Comparison of ENCODE assay signal across 8 cellular contexts in the genomic region with DNA sequence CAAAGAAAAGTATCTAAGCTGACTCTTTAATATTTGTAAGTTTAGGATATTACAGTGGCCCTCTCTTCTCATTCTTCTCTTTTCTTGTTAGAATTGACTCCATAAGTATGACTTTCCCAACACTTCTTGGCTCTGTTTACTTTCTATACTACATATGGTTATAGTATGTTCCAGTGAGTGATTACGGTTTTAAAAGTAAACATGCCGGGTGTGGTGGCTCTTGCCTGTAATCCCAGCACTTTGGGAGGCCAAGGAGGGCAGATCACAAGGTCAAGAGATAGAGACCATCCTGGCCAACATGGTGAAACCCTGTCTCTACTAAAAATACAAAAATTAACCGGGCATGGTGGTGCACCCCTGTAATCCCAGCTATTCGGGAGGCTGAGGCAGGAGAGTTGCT. TPM values are rescaled to one million over a fixed set of nuclear protein-coding genes. Genes with fewer than 3 reads are reported as not detected.
DNase-seq lines count a peak whose midpoint lies in the region; ATAC-seq, FAIRE-seq and TF ChIP-seq lines count a peak whose summit lies in the region.
"Not testable (repeated sequence)": the region's sequence is repeated elsewhere in the genome, so short reads cannot be mapped to it uniquely, and the experiment has no call there.

No MANE protein-coding gene starts in this region.

- not testable (repeated sequence) for H3K36me3 ChIP-seq in CD4-positive, alpha-beta memory T cell (ENCODE audit: insufficient read depth, low read length); K562 (ENCODE audit: control insufficient read depth, insufficient read depth, low read length); hepatocyte (replicated peaks; ENCODE audit: insufficient read depth, low read depth); transverse colon
- H3K36me3 ChIP-seq in OCI-LY7 (ENCODE audit: insufficient read depth, low read length): peaks cover 22% of the 10 kb centered on the region

- TF ChIP-seq EP300 in K562 (IDR thresholded peaks at IDR 0.05; ENCODE audit: low read length); transverse colon (IDR thresholded peaks at IDR 0.05; ENCODE audit: low read depth): not testable (repeated sequence)

- in situ Hi-C loops in K562 (cut with MboI); transverse colon (cut with MboI; ENCODE audit: low pct_ligation_motif_present in 1 of 4, low pct_unique_long_range_greater_than_20kb in 1 of 4, low sequenced_read_pairs in 3 of 4): not testable (repeated sequence)

- 44% methylated on average over 4 of the region's 4 CpGs for WGBS in K562 (ENCODE audit: insufficient coverage, low coverage, missing lambda C conversion rate)
- WGBS in hepatocyte (ENCODE audit: low lambda C conversion rate, missing lambda C conversion rate): 78% methylated on average over 4 of the region's 4 CpGs
- 17 to 67% methylated on average over 1 to 4 of the region's 4 CpGs for WGBS in transverse colon (ENCODE audit: low coverage in 1 of 2), 2 donors

- not testable (repeated sequence) for H4K20me1 ChIP-seq in OCI-LY7 (ENCODE audit: insufficient read depth, low read length); K562 (replicated peaks; ENCODE audit: control insufficient read depth, insufficient read depth, low read length)
- H4K20me1 ChIP-seq in hepatocyte (ENCODE audit: insufficient read depth, poor library complexity, severe bottlenecking): peaks cover 34% of the 10 kb centered on the region

- H3K79me2 ChIP-seq in OCI-LY7 (ENCODE audit: insufficient read depth, low read depth, low read length) (peaks cover 81% of the 10 kb centered on the region), K562 (ENCODE audit: control insufficient read depth, insufficient read depth, low read length) (peaks cover 83% of the 10 kb centered on the region), hepatocyte (peaks cover 80% of the 10 kb centered on the region)

- peaks cover 62% of the 10 kb centered on the region for H3K4me1 ChIP-seq in CD4-positive, alpha-beta memory T cell (ENCODE audit: insufficient read depth, low read length)
- H3K4me1 ChIP-seq in OCI-LY7 (ENCODE audit: insufficient read depth, low read length, poor library complexity, severe bottlenecking) (peaks cover 41% of the 10 kb centered on the region), transverse colon (peaks cover 33 to 75% (median 49%) of the 10 kb centered on the region in 4 donors)
- not testable (repeated sequence) for H3K4me1 ChIP-seq in K562 (replicated peaks in 1 of 2; ENCODE audit: control insufficient read depth in 2 of 2, insufficient read depth in 2 of 2, low read length in 2 of 2); hepatocyte (ENCODE audit: insufficient read depth)

- TF ChIP-seq RAD21 in K562 (CRISPR knock-in tag; conservative IDR thresholded peaks at IDR 0.05 in 1 of 2, IDR thresholded peaks at IDR 0.05 in 1 of 2): not testable (repeated sequence)

- H3K9ac ChIP-seq in K562 (ENCODE audit: insufficient read depth in 1 of 2, low read depth in 2 of 2, low read length in 2 of 2): not testable (repeated sequence)

- TF ChIP-seq POLR2A in K562 (conservative IDR thresholded peaks at IDR 0.05); transverse colon (IDR thresholded peaks at IDR 0.05): not testable (repeated sequence)

- not testable (repeated sequence) for H2AFZ ChIP-seq in OCI-LY7 (ENCODE audit: low read length); K562 (ENCODE audit: low read depth, low read length); hepatocyte

- not testable (repeated sequence) for H3K9me1 ChIP-seq in K562 (ENCODE audit: control insufficient read depth, insufficient read depth, low read length)

- CTCF ChIA-PET in CD4-positive, alpha-beta memory T cell (lab: Charles Lee; ENCODE audit: partially characterized antibody): interaction anchor here (1.0 to 1.6 kb wide), 3 partner anchors 12 to 162 kb away, joined by 3 to 8 read pairs (median 3); no protein-coding TSS in a partner anchor
- CTCF ChIA-PET in OCI-LY7 (lab: Charles Lee; ENCODE audit: unreplicated experiment); K562 (lab: Yijun Ruan, JAX; ENCODE audit: low intra/inter-chr PET ratio): not testable (repeated sequence)

- DNase-seq in CD4-positive, alpha-beta memory T cell; OCI-LY7 (ENCODE audit: low spot score); activated CD4-positive, alpha-beta T cell treated with anti-CD3 and anti-CD28 coated beads, Interleukin-2, amount 10 ng/mL, durations not matched to agents 24 days and 14 days; K562 (ENCODE audit: extremely low read depth in 1 of 4, low spot score in 3 of 4); hepatocyte (ENCODE audit: low spot score); nephron progenitor cell; transverse colon: not testable (repeated sequence)

- POLR2A ChIA-PET in CD4-positive, alpha-beta memory T cell (lab: Charles Lee; ENCODE audit: partially characterized antibody): interaction anchor here (0.7 to 1.4 kb wide), 2 partner anchors 134 to 312 kb away, joined by 3 read pairs; a partner anchor contains a TSS
- POLR2A ChIA-PET in OCI-LY7 (lab: Charles Lee): interaction anchor here (0.9 to 1.0 kb wide), 2 partner anchors 174 to 201 kb away, joined by 3 read pairs; no protein-coding TSS in a partner anchor
- POLR2A ChIA-PET in K562 (lab: Yijun Ruan, JAX): interaction anchor here (0.7 to 3.9 kb wide), 4 partner anchors 20 to 350 kb away, joined by 3 to 18 read pairs (median 4); a partner anchor contains a TSS

- H3K4me3 ChIP-seq in CD4-positive, alpha-beta memory T cell (ENCODE audit: low read length in 2 of 2); OCI-LY7 (ENCODE audit: low read depth, low read length, poor library complexity, severe bottlenecking); K562; hepatocyte: not testable (repeated sequence)
- peak overlapping the region in 1 of 4 donors; percentile 18 for H3K4me3 ChIP-seq in transverse colon

- not testable (repeated sequence) for H3K27me3 Mint-ChIP-seq in CD4-positive, alpha-beta memory T cell; activated CD4-positive, alpha-beta T cell treated with anti-CD3 and anti-CD28 coated beads, Interleukin-2, amount 10 ng/mL, durations not matched to agents 24 days and 14 days; activated T-helper 17 cell treated with anti-CD3 and anti-CD28 coated beads, Interleukin-2, amount 50 U/mL, for 72 hours; nephron progenitor cell (ENCODE audit: low read depth, poor library complexity)

- H3K4me2 ChIP-seq in OCI-LY7 (ENCODE audit: low read length) (0 out of 2 replicates have a peak overlapping the region, but pooled peaks have one; percentile 0), K562 (ENCODE audit: insufficient read depth, low read length) (0 out of 2 replicates have a peak overlapping the region, but pooled peaks have one; percentile 6), hepatocyte (peak overlapping the region; percentile 39)

- intact Hi-C loops in CD4-positive, alpha-beta memory T cell (cut with micrococcal nuclease): loop anchor here (10.0 kb wide), 1 partner anchor 1068 kb away; a partner anchor contains a TSS
- intact Hi-C loops in OCI-LY7 (cut with micrococcal nuclease; ENCODE audit: unreplicated experiment) (loop anchor here (5.0 to 10.0 kb wide), 2 partner anchors 160 to 608 kb away; a partner anchor contains a TSS), K562 (cut with micrococcal nuclease) (loop anchor here (5.0 kb wide), 2 partner anchors 95 to 310 kb away; a partner anchor contains a TSS)
- intact Hi-C loops in activated CD4-positive, alpha-beta T cell treated with anti-CD3 and anti-CD28 coated beads, Interleukin-2, amount 10 ng/mL, durations not matched to agents 24 days and 14 days (cut with micrococcal nuclease): loop anchor here (5.0 to 10.0 kb wide), 2 partner anchors 205 to 488 kb away; a partner anchor contains a TSS
- intact Hi-C loops in transverse colon (cut with DNase I; ENCODE audit: low total_unique reads): not testable (repeated sequence)

- H3K27ac Mint-ChIP-seq in CD4-positive, alpha-beta memory T cell: peak overlapping the region in 5 of 7 donors; percentile 23 to 90 (median 79)
- peak overlapping the region; percentile 63 for H3K27ac Mint-ChIP-seq in activated CD4-positive, alpha-beta T cell treated with anti-CD3 and anti-CD28 coated beads, Interleukin-2, amount 10 ng/mL, durations not matched to agents 24 days and 14 days
- H3K27ac Mint-ChIP-seq in activated T-helper 17 cell treated with anti-CD3 and anti-CD28 coated beads, Interleukin-2, amount 50 U/mL, for 72 hours: peak overlapping the region; percentile 31
- not testable (repeated sequence) for H3K27ac Mint-ChIP-seq in nephron progenitor cell

- not testable (repeated sequence) for H3K9me2 ChIP-seq in OCI-LY7 (ENCODE audit: insufficient read depth, low read length); hepatocyte (replicated peaks; ENCODE audit: insufficient read depth)

- H3K4me1 Mint-ChIP-seq in CD4-positive, alpha-beta memory T cell: peaks cover 31 to 65% (median 43%) of the 10 kb centered on the region in 4 donors
- H3K4me1 Mint-ChIP-seq in activated CD4-positive, alpha-beta T cell treated with anti-CD3 and anti-CD28 coated beads, Interleukin-2, amount 10 ng/mL, durations not matched to agents 24 days and 14 days: peaks cover 35% of the 10 kb centered on the region
- peaks cover 16% of the 10 kb centered on the region for H3K4me1 Mint-ChIP-seq in activated T-helper 17 cell treated with anti-CD3 and anti-CD28 coated beads, Interleukin-2, amount 50 U/mL, for 72 hours
- peaks cover 31% of the 10 kb centered on the region for H3K4me1 Mint-ChIP-seq in nephron progenitor cell

- not testable (repeated sequence) for ATAC-seq in activated T-helper 17 cell treated with anti-CD3 and anti-CD28 coated beads, Interleukin-2, amount 50 U/mL, for 72 hours (replicated peaks); K562

- H3K4me3 Mint-ChIP-seq in CD4-positive, alpha-beta memory T cell: peak overlapping the region in 6 of 8 donors; percentile 52 to 95 (median 58)
- not testable (repeated sequence) for H3K4me3 Mint-ChIP-seq in activated CD4-positive, alpha-beta T cell treated with anti-CD3 and anti-CD28 coated beads, Interleukin-2, amount 10 ng/mL, durations not matched to agents 24 days and 14 days
- H3K4me3 Mint-ChIP-seq in activated T-helper 17 cell treated with anti-CD3 and anti-CD28 coated beads, Interleukin-2, amount 50 U/mL, for 72 hours: peak overlapping the region; percentile 89
- peak overlapping the region; percentile 52 for H3K4me3 Mint-ChIP-seq in nephron progenitor cell

- not testable (repeated sequence) for TF ChIP-seq CTCF in OCI-LY7 (conservative IDR thresholded peaks at IDR 0.05; ENCODE audit: low read length); K562 (IDR thresholded peaks at IDR 0.05 in 2 of 3, conservative IDR thresholded peaks at IDR 0.05 in 1 of 3; ENCODE audit: insufficient read depth in 2 of 3, low read depth in 1 of 3, low read length in 3 of 3); hepatocyte (IDR thresholded peaks at IDR 0.05; ENCODE audit: poor library complexity); nephron progenitor cell (IDR thresholded peaks at IDR 0.05); transverse colon (IDR thresholded peaks at IDR 0.05)

- H3K9me3 Mint-ChIP-seq in CD4-positive, alpha-beta memory T cell; activated CD4-positive, alpha-beta T cell treated with anti-CD3 and anti-CD28 coated beads, Interleukin-2, amount 10 ng/mL, durations not matched to agents 24 days and 14 days; activated T-helper 17 cell treated with anti-CD3 and anti-CD28 coated beads, Interleukin-2, amount 50 U/mL, for 72 hours; nephron progenitor cell: not testable (repeated sequence)

- BruUV-seq in OCI-LY7 (replicated peaks; lab: Mats Ljungman, UMichigan); K562 (replicated peaks; lab: Mats Ljungman, UMichigan): not testable (repeated sequence)

- not testable (repeated sequence) for H3K27me3 ChIP-seq in CD4-positive, alpha-beta memory T cell (ENCODE audit: insufficient read depth, low read length); K562 (ENCODE audit: control insufficient read depth in 2 of 2, insufficient read depth in 2 of 2, low read length in 2 of 2); hepatocyte; transverse colon

- H3K9me3 ChIP-seq in CD4-positive, alpha-beta memory T cell (ENCODE audit: control insufficient read depth in 1 of 2, low read length in 2 of 2); OCI-LY7 (ENCODE audit: low read length); K562 (replicated peaks; ENCODE audit: control insufficient read depth, insufficient read depth, low read depth, low read length); hepatocyte (ENCODE audit: low read depth); transverse colon: not testable (repeated sequence)

- not testable (repeated sequence) for H3K27ac ChIP-seq in CD4-positive, alpha-beta memory T cell (ENCODE audit: low read depth, low read length)
- H3K27ac ChIP-seq in OCI-LY7 (ENCODE audit: low read depth, low read length, poor library complexity, severe bottlenecking) (peak overlapping the region; percentile 10), K562 (ENCODE audit: extremely low read depth, low read depth, low read length) (peak overlapping the region; percentile 7; the same call in 1 of the 3 replicates), hepatocyte (peak overlapping the region; percentile 20), transverse colon (peak overlapping the region; percentile 53 to 96 (median 92))

- peaks cover 4 to 31% of the 10 kb centered on the region in 2 donors for H3K36me3 Mint-ChIP-seq in CD4-positive, alpha-beta memory T cell
- H3K36me3 Mint-ChIP-seq in activated CD4-positive, alpha-beta T cell treated with anti-CD3 and anti-CD28 coated beads, Interleukin-2, amount 10 ng/mL, durations not matched to agents 24 days and 14 days (ENCODE audit: low read depth): peaks cover 26% of the 10 kb centered on the region
- peaks cover 42% of the 10 kb centered on the region for H3K36me3 Mint-ChIP-seq in activated T-helper 17 cell treated with anti-CD3 and anti-CD28 coated beads, Interleukin-2, amount 50 U/mL, for 72 hours (ENCODE audit: low read depth)
- H3K36me3 Mint-ChIP-seq in nephron progenitor cell (ENCODE audit: low read depth): peaks cover 35% of the 10 kb centered on the region

- not testable (repeated sequence) for FAIRE-seq in K562 (lab: Jason Lieb, UNC)

RNA-seq across cellular contexts. Expression of a gene that starts 3.4 kb away (rescaled TPM):
- total RNA-seq in CD4-positive, alpha-beta memory T cell: 10 to 100 TPM; 55.0 to 55.7 TPM
- polyA plus RNA-seq in CD4-positive, alpha-beta memory T cell: 10 to 100 TPM in 1 of 2 donors, 1 to 10 TPM in 1; 4.9 to 13.1 TPM
- total RNA-seq in OCI-LY7 (2014; rRNA removed; shearing (Covaris generic)): 16.6 and 17.1 TPM in 2 replicates
- total RNA-seq in OCI-LY7 (2022) (23.8 and 26.7 TPM in 2 replicates), K562 (2014; rRNA removed) (23.4 and 26.8 TPM in 2 replicates), K562 (2014; rRNA removed; fragmentation: Illumina TruSeq; extraction: Trizol) (38.9 and 41.3 TPM in 2 replicates), K562 (2015; rRNA removed; fragmentation: Illumina TruSeq; extraction: Trizol) (34.4 and 35.0 TPM in 2 replicates), K562 (2021) (33.5 and 35.3 TPM in 2 replicates), hepatocyte (24.4 and 25.8 TPM in 2 replicates), transverse colon (10 to 100 TPM; 15.9 to 52.7 (median 49.4) TPM)
- 30.1 and 30.8 TPM in 2 replicates for total RNA-seq in activated CD4-positive, alpha-beta T cell treated with anti-CD3 and anti-CD28 coated beads, Interleukin-2, amount 10 ng/mL, durations not matched to agents 24 days and 14 days
- total RNA-seq in activated T-helper 17 cell treated with anti-CD3 and anti-CD28 coated beads, Interleukin-2, amount 50 U/mL, for 72 hours: 10 to 100 TPM; 30.0 to 36.6 TPM
- 40.5 and 114 TPM in 2 replicates for total RNA-seq in K562 (2011; cell fraction: chromatin; rRNA removed; ENCODE audit: low replicate concordance)
- 20.5 and 25.0 TPM in 2 replicates for total RNA-seq in K562 (2011; cell fraction: nucleolus; rRNA removed)
- 44.1 and 48.8 TPM in 2 replicates for total RNA-seq in K562 (2011; cell fraction: nucleoplasm; rRNA removed)
- polyA plus RNA-seq in K562 (2011; rRNA removed) (29.5 and 35.4 TPM in 2 replicates), K562 (2014; fragmentation: Illumina TruSeq; extraction: Trizol) (17.2 and 21.4 TPM in 2 replicates), K562 (2014; fragmentation: Nextera tagmentation; extraction: Ambion mirVana) (10 to 100 TPM in 1 of 2 experiments, 1 to 10 TPM in 1; 9.1 to 13.1 TPM), K562 (2014; rRNA removed) (14.7 and 16.4 TPM in 2 replicates), hepatocyte (7.5 and 8.1 TPM in 2 replicates)
- polyA plus RNA-seq in K562 (2011; cell fraction: cytosol; rRNA removed): 8.0 and 17.6 TPM in 2 replicates
- 19.9 and 29.8 TPM in 2 replicates for polyA plus RNA-seq in K562 (2011; cell fraction: nucleus; rRNA removed)
- polyA plus RNA-seq in K562 (2012): 15.1 and 17.7 TPM in 2 replicates
- polyA minus RNA-seq in K562 (2011; rRNA and poly(A)+ RNA removed): 106 and 107 TPM in 2 replicates
- 22.6 and 36.3 TPM in 2 replicates for polyA minus RNA-seq in K562 (2011; cell fraction: cytosol; rRNA and poly(A)+ RNA removed)
- polyA minus RNA-seq in K562 (2011; cell fraction: nucleus; rRNA and poly(A)+ RNA removed): 19.1 and 36.5 TPM in 2 replicates
